Comparison of ENCODE assay signal across 8 cellular contexts in the genomic region with DNA sequence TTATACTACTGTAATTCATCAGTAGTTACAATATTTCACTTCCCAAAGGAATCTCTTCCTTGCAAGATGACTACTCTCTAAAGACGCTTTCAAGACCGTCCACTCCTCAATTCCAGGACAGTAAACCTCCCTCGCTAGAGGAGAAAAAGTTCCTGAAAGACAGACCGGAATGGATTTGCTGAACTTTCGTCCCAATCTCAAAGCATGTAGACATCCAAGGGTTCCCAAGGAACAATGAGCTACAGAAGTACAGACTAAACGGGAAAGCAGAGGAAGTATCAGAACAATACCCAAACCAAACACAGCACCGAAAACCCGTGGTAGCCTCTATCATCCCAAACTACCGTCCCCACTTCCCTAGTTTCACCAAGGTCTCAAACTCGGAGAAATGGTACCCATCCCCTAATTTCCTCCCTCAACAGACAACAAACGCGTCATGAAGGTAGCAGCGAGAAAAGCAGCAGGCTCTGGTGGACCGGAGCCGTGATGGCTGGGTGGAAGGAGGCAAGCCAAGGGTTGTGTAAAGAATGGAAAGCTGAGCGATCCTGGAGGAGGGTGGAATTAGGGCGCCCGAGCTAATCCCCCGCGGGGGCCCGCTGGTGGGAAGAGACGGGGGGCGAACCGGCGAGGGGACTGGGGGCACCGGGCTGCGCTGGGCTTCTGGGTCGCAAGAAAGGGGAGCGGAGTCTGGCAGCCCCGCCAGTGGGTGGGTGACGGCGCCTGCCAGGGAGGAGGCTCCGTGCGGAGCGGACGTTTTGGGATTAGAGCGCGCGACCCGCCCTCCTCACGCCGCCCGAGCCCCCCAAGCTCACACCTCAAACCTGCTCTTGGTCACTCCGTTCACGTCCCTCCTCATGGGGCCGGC. TPM values are rescaled to one million over a fixed set of nuclear protein-coding genes. Genes with fewer than 3 reads are reported as not detected.
DNase-seq lines count a peak whose midpoint lies in the region; ATAC-seq and TF ChIP-seq lines count a peak whose summit lies in the region.

No MANE protein-coding gene starts in this region.

- peak; percentile 6 for ATAC-seq in GM18867 (IDR thresholded peaks at IDR 0.05; ENCODE audit: unreplicated experiment)

- peak overlapping the region; percentile 65 for H3K9ac ChIP-seq in iPS-15b (ENCODE audit: low read depth, low read length)

- intact Hi-C loops in ascending aorta (cut with DNase I): loop anchor here (5.0 kb wide), 4 partner anchors 33 to 203 kb away; partner anchors contain the start of genes CACNB1 and CDK12

- TF ChIP-seq CTCF in 22Rv1 (IDR thresholded peaks at IDR 0.05): no peak
- no peak for TF ChIP-seq CTCF in LNCaP clone FGC (IDR thresholded peaks at IDR 0.05; ENCODE audit: control insufficient read depth, extremely low read depth, insufficient read depth)
- TF ChIP-seq CTCF in ascending aorta (IDR thresholded peaks at IDR 0.05): no peak

- H3K4me1 ChIP-seq in ascending aorta (peaks cover 0 to 14% of the 10 kb centered on the region in 2 donors), iPS-15b (ENCODE audit: control insufficient read depth, insufficient read depth, low read length) (peaks cover 7% of the 10 kb centered on the region)

- no peak for DNase-seq in LNCaP clone FGC (ENCODE audit: low read depth)
- DNase-seq in ascending aorta (ENCODE audit: low spot score in 2 of 2): no peak
- no peak for DNase-seq in skeletal muscle cell (ENCODE audit: low read depth)
- no peak for DNase-seq in SW 1271 (lab: John Stamatoyannopoulos, UW)
- no peak for DNase-seq in SK-N-DZ (ENCODE audit: low spot score)

- H3K9me3 ChIP-seq in ascending aorta (no peaks in the 10 kb centered on the region), iPS-15b (ENCODE audit: control insufficient read depth, insufficient read depth, low read length) (no peaks in the 10 kb centered on the region)

- H3K36me3 ChIP-seq in ascending aorta (peaks cover 0 to 6% of the 10 kb centered on the region in 2 donors), iPS-15b (ENCODE audit: control insufficient read depth, insufficient read depth, low read length) (no peaks in the 10 kb centered on the region)

- H3K4me3 ChIP-seq in LNCaP clone FGC (ENCODE audit: low read depth, low read length) (peak overlapping the region; percentile 92), ascending aorta (peak overlapping the region; percentile 96 to 97), iPS-15b (ENCODE audit: low read depth, low read length) (peak overlapping the region; percentile 89), skeletal muscle cell (ENCODE audit: low read depth, low read length) (peak overlapping the region; percentile 92)

- H3K27ac ChIP-seq in 22Rv1 (peak overlapping the region; percentile 74), ascending aorta (peak overlapping the region; percentile 89 to 96)

- H3K27me3 ChIP-seq in ascending aorta (no peaks in the 10 kb centered on the region), iPS-15b (ENCODE audit: control insufficient read depth, insufficient read depth, low read length) (no peaks in the 10 kb centered on the region)

RNA-seq across cellular contexts. Expression of gene FBXL20, which starts 0.6 kb away (rescaled TPM):
- 27.1 TPM for total RNA-seq in ascending aorta
- 10.2 and 16.9 TPM in 2 replicates for polyA plus RNA-seq in SK-N-DZ (2014; cell fraction: cytosol; rRNA removed)
- polyA plus RNA-seq in SK-N-DZ (2014; cell fraction: nucleus; rRNA removed): 12.6 and 13.0 TPM in 2 replicates

RNA-seq across cellular contexts. Expression of gene MED1, which starts 50.3 kb away (rescaled TPM):
- 11.8 TPM for total RNA-seq in ascending aorta
- polyA plus RNA-seq in SK-N-DZ (2014; cell fraction: cytosol; rRNA removed): 16.0 and 21.8 TPM in 2 replicates
- polyA plus RNA-seq in SK-N-DZ (2014; cell fraction: nucleus; rRNA removed): 12.0 and 18.4 TPM in 2 replicates
